ENCODE assay signal across 10 cellular contexts in genomic region chr6:111573118-111573883, GRCh38. TPM values are rescaled to one million over a fixed set of nuclear protein-coding genes. Genes with fewer than 3 reads are reported as not detected.
A peak's percentile ranks its signal among the peaks of the same experiment; 100 is the strongest.
DNase-seq lines count a peak whose midpoint lies in the region; ATAC-seq and TF ChIP-seq lines count a peak whose summit lies in the region.
"Had no signal": no experiment of that assay in that cellular context is flagged by ENCODE, and none has a peak within 500 bp of the region (broad histone marks: within the 10 kb centered on the region; RNA-seq: fewer than 3 reads in every experiment).

No MANE protein-coding gene starts in this region.

- peak overlapping the region; percentile 66 for H2AFZ ChIP-seq in SK-N-SH (ENCODE audit: low read depth)

- no peaks in the 10 kb centered on the region for H4K20me1 ChIP-seq in SK-N-SH (ENCODE audit: insufficient read depth)

- TF ChIP-seq RAD21 in SK-N-SH (IDR thresholded peaks at IDR 0.05; ENCODE audit: low read length) = no peak

- H3K4me3 ChIP-seq in SK-N-SH (ENCODE audit: low read depth in 2 of 2, low read length in 1 of 2) = peak overlapping the region in 1 of 2 experiments; percentile 25; a peak in 1 of 4 replicates

- H3K9me2 ChIP-seq in SK-N-SH = no peaks in the 10 kb centered on the region

- H3K9ac ChIP-seq in SK-N-SH = peak overlapping the region; percentile 42

- peak overlapping the region; percentile 71 for H3K4me2 ChIP-seq in SK-N-SH

- WGBS in SK-N-SH (ENCODE audit: low lambda C conversion rate) = 65% methylated on average over 8 of the region's 8 CpGs

- peak overlapping the region; percentile 78 to 94 for H3K27ac ChIP-seq in SK-N-SH (ENCODE audit: low read depth in 2 of 2, low read length in 1 of 2)
- H3K27ac ChIP-seq: HL-60 had no signal

- peaks cover 34 to 50% of the 10 kb centered on the region in 2 experiments for H3K4me1 ChIP-seq in SK-N-SH (ENCODE audit: control insufficient read depth in 1 of 2, insufficient read depth in 2 of 2, low read depth in 1 of 2, low read length in 1 of 2)

- CTCF ChIA-PET in SK-N-SH (lab: Yijun Ruan, JAX) = interaction anchor here (0.7 to 4.8 kb wide), 10 partner anchors 13 to 314 kb away, joined by 3 to 15 read pairs (median 4); a partner anchor contains a TSS

- H3K27me3 ChIP-seq in SK-N-SH (ENCODE audit: insufficient read depth) = no peaks in the 10 kb centered on the region

- POLR2A ChIA-PET in SK-N-SH (lab: Yijun Ruan, JAX) = interaction anchor here (1.9 kb wide), 1 partner anchor 89 kb away, joined by 7 read pairs; no protein-coding TSS in a partner anchor

- ATAC-seq in HG03139 (IDR thresholded peaks at IDR 0.05; ENCODE audit: unreplicated experiment) = no peak

- peaks cover 0 to 6% of the 10 kb centered on the region in 2 experiments for H3K36me3 ChIP-seq in SK-N-SH (replicated peaks in 1 of 2; ENCODE audit: control insufficient read depth in 1 of 2, insufficient read depth in 2 of 2, low read length in 1 of 2)

- TF ChIP-seq CTCF in SK-N-SH (IDR thresholded peaks at IDR 0.05) = no peak

- H3K9me3 ChIP-seq in SK-N-SH = no peaks in the 10 kb centered on the region

- peaks cover 36% of the 10 kb centered on the region for H3F3A ChIP-seq in SK-N-SH (replicated peaks; ENCODE audit: insufficient read depth)

- TF ChIP-seq EP300 in SK-N-SH (IDR thresholded peaks at IDR 0.05; ENCODE audit: borderline replicate concordance in 1 of 2, low read depth in 1 of 2, low read length in 1 of 2) = no peak

- no peaks in the 10 kb centered on the region for H3K79me2 ChIP-seq in SK-N-SH (ENCODE audit: insufficient read depth)

- DNase-seq in ELR (ENCODE audit: low read depth) (peak; percentile 67), SK-N-SH (no peak), fibroblast of peridontal ligament (ENCODE audit: extremely low read depth) (peak; percentile 48), retina (peak; percentile 77), DMS153 treated with DMSO at 0.1 percent for 48 hours (lab: John Stamatoyannopoulos, UW; ENCODE audit: unreplicated experiment) (no peak)
- no peak for DNase-seq in effector CD4-positive, alpha-beta T cell
- no peak for DNase-seq in activated T-cell treated with anti-CD3 and anti-CD28 coated beads, Interleukin-2, amount 50 U/mL, for 1 hour
- DNase-seq: stimulated activated CD4-positive, alpha-beta T cell treated with anti-CD3 and anti-CD28 coated beads, Interleukin-4, amount 100 ng/mL, for 1 hour had no signal

TF ChIP-seq in SK-N-SH, 30 proteins besides CTCF, POLR2A, EP300 and RAD21:
- TF ChIP-seq NFIC (IDR thresholded peaks at IDR 0.05; ENCODE audit: borderline replicate concordance) (peak; percentile 84), USF2 (IDR thresholded peaks at IDR 0.05; ENCODE audit: borderline replicate concordance, low read depth, low read length) (no peak)

RNA-seq across cellular contexts. Expression of gene TRAF3IP2, which starts 32.4 kb away (rescaled TPM):
- polyA plus RNA-seq in SK-N-SH (2012; rRNA removed) = 5.5 and 5.6 TPM in 2 replicates
- 6.1 and 8.0 TPM in 2 replicates for polyA plus RNA-seq in SK-N-SH (2012; cell fraction: cytosol; rRNA removed)
- 4.3 and 6.7 TPM in 2 replicates for polyA plus RNA-seq in SK-N-SH (2012; cell fraction: nucleus; rRNA removed)

Comparison
In these comparisons a context has a peak if more than half of its experiments do, and no peak if none do; other contexts are left out.
1. DNase-seq: peak in ELR (single experiment), fibroblast of peridontal ligament (single experiment) and retina (single experiment); none in SK-N-SH (single experiment), effector CD4-positive, alpha-beta T cell (single experiment), activated T-cell treated with anti-CD3 and anti-CD28 coated beads, Interleukin-2, amount 50 U/mL, for 1 hour (single experiment) and DMS153 treated with DMSO at 0.1 percent for 48 hours (single experiment).